Comparison of ENCODE assay signal across 11 cellular contexts in the genomic region with DNA sequence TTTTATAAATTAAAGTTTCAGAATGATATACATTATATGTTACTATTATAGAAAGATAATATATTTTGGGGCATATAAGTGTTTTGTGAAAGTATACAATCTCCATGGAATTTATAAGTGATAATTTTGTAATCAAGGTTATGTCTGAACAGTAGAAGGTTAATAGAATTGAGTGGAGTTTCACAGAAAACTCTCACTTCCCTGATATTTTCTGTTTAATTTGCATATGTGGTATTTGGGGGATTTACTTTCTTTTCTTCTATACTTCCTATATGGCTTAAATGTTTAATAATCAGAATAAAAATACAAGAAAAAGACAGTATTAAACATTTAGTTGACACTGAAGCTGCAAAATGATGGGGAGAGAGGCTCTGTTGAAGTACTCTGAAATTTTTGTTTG.
"Had no signal": no experiment of that assay in that cellular context is flagged by ENCODE, and none has a peak within 500 bp of the region (broad histone marks: within the 10 kb centered on the region; RNA-seq: fewer than 3 reads in every experiment).

No MANE protein-coding gene starts in this region.

- DNase-seq: GM23248, GOT3, H7, HFFc6, KBM-7 had no signal

- ATAC-seq: HCT116, HepG2 had no signal

- H3K36me3 Mint-ChIP-seq: IgD-negative memory B cell had no signal

- H3K36me3 ChIP-seq: HAP-1 had no signal

- H3K9me3 ChIP-seq: HAP-1 had no signal

- H3K27me3 Mint-ChIP-seq: IgD-negative memory B cell had no signal

- H3K4me2 ChIP-seq: KMS-11 had no signal

- H3K27ac ChIP-seq: GM23248, HL-60, KMS-11 had no signal

- H3K9ac ChIP-seq: GM23248, KMS-11 had no signal

- H3K4me3 Mint-ChIP-seq: HFFc6, IgD-negative memory B cell had no signal

- H3K27ac Mint-ChIP-seq: HFFc6 had no signal

- H3K4me3 ChIP-seq: GM23248, HAP-1 had no signal

- H2AFZ ChIP-seq: GM23248 had no signal
